ENCODE assay signal across 10 cellular contexts in the genomic region with DNA sequence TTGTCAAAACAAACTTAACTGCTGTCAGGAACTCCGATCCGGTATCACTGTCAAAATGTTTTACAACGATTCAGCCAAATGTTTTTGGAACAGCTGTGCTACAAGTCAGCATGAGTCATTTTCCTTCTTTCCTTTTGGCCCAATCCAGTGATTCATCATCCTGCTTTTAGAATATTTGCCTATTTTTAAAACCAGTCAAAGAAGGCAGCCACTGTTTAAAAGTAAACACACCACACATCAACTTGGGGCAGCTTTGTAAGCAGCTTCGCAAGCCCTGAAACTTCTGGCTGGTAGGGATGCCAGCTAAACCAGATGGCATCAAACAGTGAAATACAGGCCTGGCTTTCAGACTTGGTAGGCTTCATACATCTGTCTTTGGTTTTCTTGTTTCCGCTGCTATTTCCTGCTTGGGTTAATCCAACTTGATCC. TPM values are rescaled to one million over a fixed set of nuclear protein-coding genes. Genes with fewer than 3 reads are reported as not detected.
DNase-seq lines count a peak whose midpoint lies in the region; ATAC-seq and TF ChIP-seq lines count a peak whose summit lies in the region.
"Had no signal": no experiment of that assay in that cellular context is flagged by ENCODE, and none has a peak within 500 bp of the region (broad histone marks: within the 10 kb centered on the region; RNA-seq: fewer than 3 reads in every experiment).

No MANE protein-coding gene starts in this region.

- no TSS peak for BruUV-seq in PC-3 (replicated peaks; lab: Mats Ljungman, UMichigan)

- H3K36me3 ChIP-seq in PC-3 (ENCODE audit: low read depth, low read length) = no peaks in the 10 kb centered on the region

- TF ChIP-seq CTCF in PC-3 (conservative IDR thresholded peaks at IDR 0.05; ENCODE audit: low read depth, low read length) (no peak), fibroblast of mammary gland (conservative IDR thresholded peaks at IDR 0.05; ENCODE audit: control insufficient read depth, insufficient read depth, low read depth, low read length) (no peak)

- POLR2A ChIA-PET in PC-3 (lab: Charles Lee; ENCODE audit: unreplicated experiment) = interaction anchor here (0.6 kb wide), 1 partner anchor 154 kb away, joined by 5 read pairs; no protein-coding TSS in a partner anchor

- intact Hi-C loops in PC-3 (cut with micrococcal nuclease) = loop anchor here (1.0 to 2.0 kb wide), 2 partner anchors 31 to 54 kb away; no protein-coding TSS in a partner anchor

- H3K9me3 ChIP-seq in PC-3 (ENCODE audit: low read length) = no peaks in the 10 kb centered on the region

- CTCF ChIA-PET in PC-3 (lab: Charles Lee) = interaction anchor here (0.5 to 0.6 kb wide), 2 partner anchors 19 to 56 kb away, joined by 3 read pairs; no protein-coding TSS in a partner anchor

- DNase-seq in EH (ENCODE audit: low read depth) (peak; percentile 93), PC-3 (peak; percentile 97), fibroblast of mammary gland (ENCODE audit: low read depth) (peak; percentile 96), putamen (ENCODE audit: low spot score) (peak; percentile 14), NCI-H2081 (lab: John Stamatoyannopoulos, UW) (no peak), NCI-H1417 treated with DMSO at 0.1 percent for 48 hours (lab: John Stamatoyannopoulos, UW) (no peak), 8988T (no peak)
- no peak for DNase-seq in stimulated activated CD4-positive, alpha-beta T cell treated with anti-CD3 and anti-CD28 coated beads, Interleukin-15, amount 100 ng/mL, for 24 hours
- DNase-seq: activated T-cell treated with anti-CD3 and anti-CD28 coated beads, Interleukin-2, amount 50 U/mL, for 4 hours; stimulated activated CD4-positive, alpha-beta T cell treated with anti-CD3 and anti-CD28 coated beads, Interleukin-4, amount 100 ng/mL, for 24 hours had no signal

- H3K27me3 ChIP-seq in PC-3 (ENCODE audit: low read length) = no peaks in the 10 kb centered on the region

- H3K4me3 ChIP-seq in PC-3 (ENCODE audit: low read length) = peak overlapping the region; percentile 18; the same call in 1 of the 2 replicates
- H3K4me3 ChIP-seq in fibroblast of mammary gland (ENCODE audit: control insufficient read depth, low read depth, low read length) = no peak overlapping the region

- H3K9me2 ChIP-seq in PC-3 (replicated peaks; ENCODE audit: low read length) = no peaks in the 10 kb centered on the region

- H3K79me2 ChIP-seq in PC-3 (ENCODE audit: low read length) = no peaks in the 10 kb centered on the region

- H3K9ac ChIP-seq in PC-3 (ENCODE audit: low read length) = 0 out of 2 replicates have a peak overlapping the region, but pooled peaks have one; percentile 6

- H3K4me1 ChIP-seq in PC-3 (ENCODE audit: insufficient read depth, low read length) = peaks cover 34% of the 10 kb centered on the region

- no peaks in the 10 kb centered on the region for H3F3A ChIP-seq in PC-3 (ENCODE audit: low read length, unreplicated experiment)

- H3K27ac ChIP-seq in PC-3 (ENCODE audit: low read length) = peak overlapping the region; percentile 77

- peak overlapping the region; percentile 61 for H3K4me2 ChIP-seq in PC-3 (ENCODE audit: low read length)

- peak overlapping the region; percentile 17 for H2AFZ ChIP-seq in PC-3 (ENCODE audit: low read length)

- no peaks in the 10 kb centered on the region for H4K20me1 ChIP-seq in PC-3 (ENCODE audit: low read length)

- peak; percentile 93 for ATAC-seq in PC-3

RNA-seq across cellular contexts. Expression of a gene that starts 14.9 kb away (rescaled TPM):
- 0.46 and 1.3 TPM in 2 replicates for total RNA-seq in PC-3 (2014; rRNA removed)

Comparison
In these comparisons a context has a peak if more than half of its experiments do, and no peak if none do; other contexts are left out.
1. DNase-seq: peak in EH (single experiment), PC-3 (single experiment), fibroblast of mammary gland (single experiment) and putamen (single experiment); none in stimulated activated CD4-positive, alpha-beta T cell treated with anti-CD3 and anti-CD28 coated beads, Interleukin-15, amount 100 ng/mL, for 24 hours (single experiment), NCI-H2081 (0 of 2), NCI-H1417 treated with DMSO at 0.1 percent for 48 hours (single experiment) and 8988T (single experiment).